Comparison of ENCODE assay signal across 22 cellular contexts in genomic region chr2:3942841-3943240, GRCh38.
DNase-seq lines count a peak whose midpoint lies in the region; ATAC-seq, FAIRE-seq and TF ChIP-seq lines count a peak whose summit lies in the region.
"Had no signal": no experiment of that assay in that cellular context is flagged by ENCODE, and none has a peak within 500 bp of the region (broad histone marks: within the 10 kb centered on the region; RNA-seq: fewer than 3 reads in every experiment).

No MANE protein-coding gene starts in this region.

- no peak overlapping the region for H3K9ac ChIP-seq in HepG2 (ENCODE audit: insufficient read depth, low read depth, low read length)
- H3K9ac ChIP-seq: BLaER1 treated with 17β-estradiol and CSF1 and Interleukin-3, amounts not matched to agents 10 nM and 100 nM had no signal

- POLR2A ChIA-PET in HepG2 (lab: Yijun Ruan, JAX): no interaction called here

- TF ChIP-seq EP300 in HepG2 (IDR thresholded peaks at IDR 0.05; ENCODE audit: low read depth in 2 of 2, low read length in 2 of 2) (no peak), HepG2 (CRISPR knock-in tag; IDR thresholded peaks at IDR 0.05; ENCODE audit: borderline replicate concordance) (no peak)

- 35% methylated on average over 13 of the region's 20 CpGs for WGBS in HepG2 (ENCODE audit: low lambda C conversion rate)
- 75 to 97% (median 77%) methylated on average over 5 to 20 of the region's 20 CpGs for WGBS in spleen, 5 donors

- in situ Hi-C loops in HepG2 (cut with HindIII; ENCODE audit: extremely low pct_ligation_motif_present, low pct_unique_long_range_greater_than_20kb): no loop called here

- H3K27ac ChIP-seq in HepG2 (ENCODE audit: extremely low read length, insufficient read depth, low read length) (no peak overlapping the region), spleen (peak overlapping the region in 6 of 8 donors; percentile 33 to 56 (median 44)), upper lobe of right lung (no peak overlapping the region)
- H3K27ac ChIP-seq: 22Rv1; A549; BLaER1 treated with 17β-estradiol and CSF1 and Interleukin-3, amounts not matched to agents 10 nM and 100 nM; C4-2B had no signal

- CTCF ChIA-PET in HepG2 (lab: Yijun Ruan, JAX; ENCODE audit: low intra/inter-chr PET ratio, low total read pairs): no interaction called here

- no peaks in the 10 kb centered on the region for H3K79me2 ChIP-seq in HepG2 (ENCODE audit: insufficient read depth, low read length)

- no peaks in the 10 kb centered on the region for H3K36me3 ChIP-seq in H7 (replicated peaks; ENCODE audit: control insufficient read depth, insufficient read depth, low read length)
- H3K36me3 ChIP-seq in HepG2 (replicated peaks in 1 of 2; ENCODE audit: control insufficient read depth in 1 of 2, insufficient read depth in 2 of 2, low read length in 2 of 2): no peaks in the 10 kb centered on the region
- no peaks in the 10 kb centered on the region for H3K36me3 ChIP-seq in spleen
- H3K36me3 ChIP-seq in upper lobe of right lung: no peaks in the 10 kb centered on the region
- H3K36me3 ChIP-seq: BLaER1 treated with 17β-estradiol and CSF1 and Interleukin-3, amounts not matched to agents 10 nM and 100 nM had no signal

- no peaks in the 10 kb centered on the region for H4K20me1 ChIP-seq in HepG2 (ENCODE audit: insufficient read depth, low read length)
- H4K20me1 ChIP-seq: BLaER1 treated with 17β-estradiol and CSF1 and Interleukin-3, amounts not matched to agents 10 nM and 100 nM had no signal

- ATAC-seq in HepG2: peak; percentile 51; the same call in 2 of the 3 replicates
- peak; percentile 40 for ATAC-seq in upper lobe of right lung
- no peak for ATAC-seq in GM21447 (IDR thresholded peaks at IDR 0.05; ENCODE audit: unreplicated experiment)
- ATAC-seq: A549; CD8-positive, alpha-beta T cell; GM12878 had no signal

- no peaks in the 10 kb centered on the region for H3K9me3 ChIP-seq in HepG2 (ENCODE audit: low read length)
- H3K9me3 ChIP-seq in spleen: peaks cover 0 to 6% (median 0%) of the 10 kb centered on the region in 8 donors
- no peaks in the 10 kb centered on the region for H3K9me3 ChIP-seq in upper lobe of right lung
- H3K9me3 ChIP-seq: A549, Caco-2 had no signal

- H2AFZ ChIP-seq in HepG2 (ENCODE audit: low read length): no peak overlapping the region

- no peak overlapping the region for H3K4me2 ChIP-seq in HepG2 (ENCODE audit: low read depth, low read length)
- H3K4me2 ChIP-seq: A549; BLaER1 treated with 17β-estradiol and CSF1 and Interleukin-3, amounts not matched to agents 10 nM and 100 nM had no signal

- H3K27me3 ChIP-seq in H7 (ENCODE audit: control insufficient read depth, insufficient read depth, low read length): no peaks in the 10 kb centered on the region
- peaks cover 0 to 4% of the 10 kb centered on the region in 2 experiments; a peak in 2 of 5 replicates for H3K27me3 ChIP-seq in HepG2 (ENCODE audit: control insufficient read depth in 1 of 2, insufficient read depth in 2 of 2, low read length in 2 of 2)
- H3K27me3 ChIP-seq in spleen (replicated peaks in 1 of 7): peaks cover 0 to 5% (median 0%) of the 10 kb centered on the region in 7 donors
- no peaks in the 10 kb centered on the region for H3K27me3 ChIP-seq in upper lobe of right lung
- H3K27me3 ChIP-seq: BLaER1 treated with 17β-estradiol and CSF1 and Interleukin-3, amounts not matched to agents 10 nM and 100 nM had no signal

- FAIRE-seq in HepG2 (lab: Jason Lieb, UNC) (no peak), HTR-8/SVneo (lab: Jason Lieb, UNC) (no peak)
- FAIRE-seq: A549, D721Med, GM12878, GM12892, GM18507 had no signal

- TF ChIP-seq CTCF in HepG2 (CRISPR knock-in tag; IDR thresholded peaks at IDR 0.05) (no peak), spleen (IDR thresholded peaks at IDR 0.05 in 8 of 11, conservative IDR thresholded peaks at IDR 0.05 in 3 of 11) (no peak), upper lobe of right lung (IDR thresholded peaks at IDR 0.05) (no peak)

- BruUV-seq in HepG2 (replicated peaks; lab: Mats Ljungman, UMichigan): no TSS peak

- TF ChIP-seq RAD21 in HepG2 (CRISPR knock-in tag; IDR thresholded peaks at IDR 0.05): no peak

- DNase-seq in H7 (peak; percentile 36), HepG2 (ENCODE audit: low spot score) (no peak), spleen (no peak), upper lobe of right lung (no peak), HTR-8/SVneo (ENCODE audit: insufficient read length, low spot score) (no peak)
- no peak for DNase-seq in central memory CD4-positive, alpha-beta T cell
- DNase-seq: AML-193; Caco-2; Calu3; CD4-positive, alpha-beta T cell; CD8-positive, alpha-beta T cell; DMS79 treated with DMSO at 0.1 percent for 48 hours; GDM1 had no signal

- H3K4me1 ChIP-seq in HepG2 (ENCODE audit: insufficient read depth, low read length): no peaks in the 10 kb centered on the region
- peaks cover 0 to 17% (median 4%) of the 10 kb centered on the region in 6 donors for H3K4me1 ChIP-seq in spleen
- H3K4me1 ChIP-seq in upper lobe of right lung: no peaks in the 10 kb centered on the region
- H3K4me1 ChIP-seq: A549, Caco-2 had no signal

- intact Hi-C loops in HepG2 (cut with micrococcal nuclease; ENCODE audit: unreplicated experiment) (no loop called here), spleen (cut with DNase I; ENCODE audit: low total_unique reads) (no loop called here), upper lobe of right lung (cut with DNase I) (no loop called here)

- no peak for TF ChIP-seq POLR2A in HepG2 (IDR thresholded peaks at IDR 0.05; ENCODE audit: insufficient read depth in 1 of 2, low read depth in 2 of 2, low read length in 2 of 2)
- no peak for TF ChIP-seq POLR2A in spleen (IDR thresholded peaks at IDR 0.05)

- H3K4me3 ChIP-seq in H7 (ENCODE audit: insufficient read depth, low read depth, low read length) (no peak overlapping the region), HepG2 (replicated peaks in 1 of 3; ENCODE audit: insufficient read depth in 1 of 3, low read depth in 2 of 3, low read length in 3 of 3) (no peak overlapping the region), spleen (no peak overlapping the region), upper lobe of right lung (no peak overlapping the region)
- H3K4me3 ChIP-seq: A549; BLaER1 treated with 17β-estradiol and CSF1 and Interleukin-3, amounts not matched to agents 10 nM and 100 nM; GM12878 had no signal

TF ChIP-seq in HepG2, 621 proteins besides CTCF, POLR2A, EP300 and RAD21:
- TF ChIP-seq ZNF770 (CRISPR knock-in tag; IDR thresholded peaks at IDR 0.05) (no peak), SUZ12 (IDR thresholded peaks at IDR 0.05; ENCODE audit: low read depth, low read length) (no peak), ZFP36 (IDR thresholded peaks at IDR 0.05; ENCODE audit: borderline replicate concordance, low read depth, low read length, partially characterized antibody) (no peak), IKZF4 (CRISPR knock-in tag; IDR thresholded peaks at IDR 0.05; ENCODE audit: borderline replicate concordance, low read depth, not compliant biosample characterization) (no peak), SIX4 (CRISPR knock-in tag; IDR thresholded peaks at IDR 0.05) (no peak), ZSCAN25 (CRISPR knock-in tag; IDR thresholded peaks at IDR 0.05) (no peak)

Comparison
In these comparisons a context has a peak if more than half of its experiments do, and no peak if none do; other contexts are left out.
1. H3K27ac ChIP-seq: peak in spleen (6 of 8); none in HepG2 (single experiment) and upper lobe of right lung (single experiment).